Comparison of ENCODE assay signal across 27 cellular contexts in genomic region chr4:42417491-42417890, GRCh38. TPM values are rescaled to one million over a fixed set of nuclear protein-coding genes. Genes with fewer than 3 reads are reported as not detected.
"Had no signal": no experiment of that assay in that cellular context is flagged by ENCODE, and none has a peak within 500 bp of the region (broad histone marks: within the 10 kb centered on the region; RNA-seq: fewer than 3 reads in every experiment).

No MANE protein-coding gene starts in this region.

- ATAC-seq: natural killer cell treated with Interleukin-12 subunit alpha and Interleukin-12 subunit beta and Interleukin-15 and Interleukin-18, amount 100 ng/mL, for 72 hours; right lobe of liver; stimulated activated memory B cell treated with anti-CD40 and anti-IgM and Interleukin-4, amounts not matched to agents 10 μg/mL and 1 μg/mL and 100 μg/mL, for 72 hours; stimulated activated naive CD8-positive, alpha-beta T cell treated with anti-CD3 and anti-CD28 coated beads, Interleukin-15, amount 100 ng/mL, for 72 hours had no signal

- H3K79me2 ChIP-seq: hepatocyte, parathyroid adenoma had no signal

- H3K4me3 Mint-ChIP-seq: mesothelial cell of epicardium; naive B cell; natural killer cell treated with Interleukin-12 subunit alpha and Interleukin-12 subunit beta and Interleukin-15 and Interleukin-18, amount 100 ng/mL, for 72 hours; stimulated activated memory B cell treated with anti-CD40 and anti-IgM and Interleukin-4, amounts not matched to agents 10 μg/mL and 1 μg/mL and 100 μg/mL, for 72 hours; stimulated activated naive CD8-positive, alpha-beta T cell treated with anti-CD3 and anti-CD28 coated beads, Interleukin-15, amount 100 ng/mL, for 72 hours; type B pancreatic cell had no signal

- H3K4me1 Mint-ChIP-seq: naive B cell; stimulated activated memory B cell treated with anti-CD40 and anti-IgM and Interleukin-4, amounts not matched to agents 10 μg/mL and 1 μg/mL and 100 μg/mL, for 72 hours; stimulated activated naive CD8-positive, alpha-beta T cell treated with anti-CD3 and anti-CD28 coated beads, Interleukin-15, amount 100 ng/mL, for 72 hours had no signal

- H3K9me3 Mint-ChIP-seq: mesothelial cell of epicardium; naive B cell; natural killer cell treated with Interleukin-12 subunit alpha and Interleukin-12 subunit beta and Interleukin-15 and Interleukin-18, amount 100 ng/mL, for 72 hours; stimulated activated memory B cell treated with anti-CD40 and anti-IgM and Interleukin-4, amounts not matched to agents 10 μg/mL and 1 μg/mL and 100 μg/mL, for 72 hours; stimulated activated naive CD8-positive, alpha-beta T cell treated with anti-CD3 and anti-CD28 coated beads, Interleukin-15, amount 100 ng/mL, for 72 hours; type B pancreatic cell had no signal

- H3K27ac Mint-ChIP-seq: mesothelial cell of epicardium; naive B cell; natural killer cell treated with Interleukin-12 subunit alpha and Interleukin-12 subunit beta and Interleukin-15 and Interleukin-18, amount 100 ng/mL, for 72 hours; progenitor cell of endocrine pancreas; stimulated activated memory B cell treated with anti-CD40 and anti-IgM and Interleukin-4, amounts not matched to agents 10 μg/mL and 1 μg/mL and 100 μg/mL, for 72 hours; stimulated activated naive CD8-positive, alpha-beta T cell treated with anti-CD3 and anti-CD28 coated beads, Interleukin-15, amount 100 ng/mL, for 72 hours; type B pancreatic cell had no signal

- H3K4me2 ChIP-seq: hepatocyte, smooth muscle cell had no signal

- H3K27me3 ChIP-seq: hepatocyte, right atrium auricular region, right lobe of liver, tibial nerve, uterus had no signal

- H3K4me1 ChIP-seq: parathyroid adenoma, right lobe of liver, tibial nerve, uterus had no signal

- H3K4me3 ChIP-seq: hepatocyte, left ventricle myocardium inferior, lung, right atrium auricular region, right lobe of liver, smooth muscle cell, tibial nerve, uterus had no signal

- DNase-seq: islet precursor cell; left ventricle myocardium inferior; mesendoderm; naive B cell; right lobe of liver; stimulated activated CD4-positive, alpha-beta T cell treated with anti-CD3 and anti-CD28 coated beads, Interleukin-1b, Interleukin-23, amount 100 ng/mL, for 48 hours; stimulated activated CD4-positive, alpha-beta T cell treated with anti-CD3 and anti-CD28 coated beads, Interleukin-2, amount 100 ng/mL, for 48 hours; stimulated activated CD4-positive, alpha-beta T cell treated with anti-CD3 and anti-CD28 coated beads, Interleukin-4, amount 100 ng/mL, for 4 hours; stimulated activated CD8-positive, alpha-beta memory T cell treated with anti-CD3 and anti-CD28 coated beads, Interleukin-4, amount 100 ng/mL, for 48 hours; stimulated activated naive CD4-positive, alpha-beta T cell treated with Interleukin-2 at 50 U/mL for 16 hours; stimulated activated naive CD8-positive, alpha-beta T cell treated with anti-CD3 and anti-CD28 coated beads, Interleukin-15, amount 100 ng/mL, for 72 hours; substantia nigra; uterus had no signal

- H3K9ac ChIP-seq: parathyroid adenoma had no signal

- H3K27me3 Mint-ChIP-seq: naive B cell; natural killer cell treated with Interleukin-12 subunit alpha and Interleukin-12 subunit beta and Interleukin-15 and Interleukin-18, amount 100 ng/mL, for 72 hours; progenitor cell of endocrine pancreas; stimulated activated memory B cell treated with anti-CD40 and anti-IgM and Interleukin-4, amounts not matched to agents 10 μg/mL and 1 μg/mL and 100 μg/mL, for 72 hours; stimulated activated naive CD8-positive, alpha-beta T cell treated with anti-CD3 and anti-CD28 coated beads, Interleukin-15, amount 100 ng/mL, for 72 hours; type B pancreatic cell had no signal

- H2AFZ ChIP-seq: hepatocyte, parathyroid adenoma had no signal

- H3K36me3 ChIP-seq: right lobe of liver, uterus had no signal

- H3K9me3 ChIP-seq: left ventricle myocardium inferior, right atrium auricular region, right lobe of liver, tibial nerve, uterus had no signal

- H3K27ac ChIP-seq: hepatocyte, left ventricle myocardium inferior, parathyroid adenoma, right atrium auricular region, right lobe of liver, tibial nerve, uterus had no signal

- H3K36me3 Mint-ChIP-seq: mesothelial cell of epicardium, type B pancreatic cell had no signal

RNA-seq across cellular contexts. Expression of gene SHISA3, which starts 20.2 kb away (rescaled TPM):
- total RNA-seq: mononuclear cell, smooth muscle cell, temporal lobe had no signal
- polyA plus RNA-seq: hepatocyte, neural cell, smooth muscle cell had no signal
